8 cellular contexts compared by ENCODE assay signal in genomic region chr11:65478411-65479183, GRCh38. TPM values are rescaled to one million over a fixed set of nuclear protein-coding genes. Genes with fewer than 3 reads are reported as not detected.
DNase-seq lines count a peak whose midpoint lies in the region; ATAC-seq and TF ChIP-seq lines count a peak whose summit lies in the region.

No MANE protein-coding gene starts in this region.

- CTCF ChIA-PET in CD8-positive, alpha-beta T cell (lab: Charles Lee) = interaction anchor here (1.1 to 6.7 kb wide), 8 partner anchors 17 to 62 kb away, joined by 3 to 36 read pairs (median 8); partner anchors contain the start of gene MALAT1

- POLR2A ChIA-PET in CD8-positive, alpha-beta T cell (lab: Charles Lee) = interaction anchor here (1.4 to 12.7 kb wide), 8 partner anchors 9 to 58 kb away, joined by 4 to 506 read pairs (median 18); partner anchors contain the start of genes MALAT1 and NEAT1

- ATAC-seq in CD8-positive, alpha-beta T cell = no peak
- ATAC-seq in psoas muscle = peak; percentile 17 to 41 (median 32)
- ATAC-seq in HG02973 (IDR thresholded peaks at IDR 0.05; ENCODE audit: unreplicated experiment) = no peak
- ATAC-seq in GM19328 (IDR thresholded peaks at IDR 0.05; ENCODE audit: unreplicated experiment) = no peak

- no peaks in the 10 kb centered on the region for H3K36me3 ChIP-seq in CD8-positive, alpha-beta T cell (ENCODE audit: insufficient read depth, low read length)
- H3K36me3 ChIP-seq in SK-N-MC (ENCODE audit: insufficient read depth, low read length) (no peaks in the 10 kb centered on the region), psoas muscle (ENCODE audit: insufficient read depth in 1 of 2, low read depth in 1 of 2) (no peaks in the 10 kb centered on the region)

- peaks cover 8% of the 10 kb centered on the region for H3K4me1 ChIP-seq in CD8-positive, alpha-beta T cell (ENCODE audit: insufficient read depth, low read length)
- H3K4me1 ChIP-seq in psoas muscle = peaks cover 52% of the 10 kb centered on the region

- H3K9me3 ChIP-seq in CD8-positive, alpha-beta T cell (ENCODE audit: low read length) = no peaks in the 10 kb centered on the region
- H3K9me3 ChIP-seq in SK-N-MC (ENCODE audit: low read depth, low read length) = no peaks in the 10 kb centered on the region
- no peaks in the 10 kb centered on the region for H3K9me3 ChIP-seq in psoas muscle

- H3K4me1 Mint-ChIP-seq in CD8-positive, alpha-beta T cell (ENCODE audit: low read depth) = peaks cover 21% of the 10 kb centered on the region

- H3K4me3 ChIP-seq in CD8-positive, alpha-beta T cell (ENCODE audit: low read depth, low read length) = no peak overlapping the region
- H3K4me3 ChIP-seq in SK-N-MC = no peak overlapping the region
- peak overlapping the region; percentile 77 for H3K4me3 ChIP-seq in psoas muscle

- peak overlapping the region; percentile 72 for H3K27ac Mint-ChIP-seq in CD8-positive, alpha-beta T cell

- no peaks in the 10 kb centered on the region for H3K9me3 Mint-ChIP-seq in CD8-positive, alpha-beta T cell

- no peak for DNase-seq in CD8-positive, alpha-beta T cell
- DNase-seq in SK-N-MC (ENCODE audit: low read depth, low spot score) (no peak), head of caudate nucleus (peak in 34 of 42 donors; percentile 21 to 85 (median 65)), psoas muscle (peak; percentile 76 to 88), NCI-H1436 treated with DMSO at 0.1 percent for 48 hours (lab: John Stamatoyannopoulos, UW) (no peak)
- no peak for DNase-seq in effector CD4-positive, alpha-beta T cell

- no peak overlapping the region for H3K27ac ChIP-seq in CD8-positive, alpha-beta T cell (ENCODE audit: low read depth, low read length)
- H3K27ac ChIP-seq in SK-N-MC (0 out of 2 replicates have a peak overlapping the region, but pooled peaks have one; percentile 36), psoas muscle (peak overlapping the region; percentile 99)

- no peak for TF ChIP-seq CTCF in CD8-positive, alpha-beta T cell (IDR thresholded peaks at IDR 0.05)
- TF ChIP-seq CTCF in psoas muscle (IDR thresholded peaks at IDR 0.05) = no peak

- H3K36me3 Mint-ChIP-seq in CD8-positive, alpha-beta T cell = peaks cover 8% of the 10 kb centered on the region

- WGBS in psoas muscle, 3 donors = 25 to 38% (median 31%) methylated on average over 32 to 33 of the region's 33 CpGs

- peak overlapping the region; percentile 37 for H3K4me3 Mint-ChIP-seq in CD8-positive, alpha-beta T cell

- no peak overlapping the region for H3K9ac ChIP-seq in SK-N-MC (ENCODE audit: insufficient read length)

- no peaks in the 10 kb centered on the region for H3K27me3 ChIP-seq in CD8-positive, alpha-beta T cell (ENCODE audit: insufficient read depth, low read length)
- H3K27me3 ChIP-seq in psoas muscle (ENCODE audit: insufficient read depth in 3 of 3, low read length in 2 of 3) = no peaks in the 10 kb centered on the region

- intact Hi-C loops in CD8-positive, alpha-beta T cell (cut with DNase I, micrococcal nuclease) = no loop called here
- intact Hi-C loops in head of caudate nucleus (cut with DNase I) (loop anchor here (5.0 kb wide), 1 partner anchor 56 kb away; the partner anchor contains the start of gene NEAT1), psoas muscle (cut with DNase I) (no loop called here)

- H3K27me3 Mint-ChIP-seq in CD8-positive, alpha-beta T cell (ENCODE audit: low read depth) = no peaks in the 10 kb centered on the region

RNA-seq across cellular contexts. Expression of gene MALAT1, which starts 20.2 kb away (rescaled TPM):
- total RNA-seq in CD8-positive, alpha-beta T cell = over 10,000 TPM; 25,886 to 26,729 TPM
- total RNA-seq in psoas muscle = over 10,000 TPM in 1 of 4 donors, 1,000 to 10,000 TPM in 3; 3,071 to 11,376 (median 4,986) TPM
- polyA plus RNA-seq in psoas muscle = 100 to 1,000 TPM; 102 to 846 (median 299) TPM

RNA-seq across cellular contexts. Expression of gene SCYL1, which starts 46.3 kb away (rescaled TPM):
- total RNA-seq in CD8-positive, alpha-beta T cell = 10 to 100 TPM; 55.8 to 60.4 TPM
- total RNA-seq in psoas muscle = 100 to 1,000 TPM in 1 of 4 donors, 10 to 100 TPM in 3; 77.8 to 106 (median 92.6) TPM
- 10 to 100 TPM; 66.9 to 87.4 (median 79.4) TPM for polyA plus RNA-seq in psoas muscle

RNA-seq across cellular contexts. Expression of gene NEAT1, which starts 56.0 kb away (rescaled TPM):
- 100 to 1,000 TPM; 198 to 201 TPM for total RNA-seq in CD8-positive, alpha-beta T cell
- total RNA-seq in psoas muscle = 1,000 to 10,000 TPM in 1 of 4 donors, 100 to 1,000 TPM in 3; 517 to 1,759 (median 646) TPM
- polyA plus RNA-seq in psoas muscle = 100 to 1,000 TPM; 474 to 758 (median 716) TPM

Comparison
In these comparisons a context has a peak if more than half of its experiments do, and no peak if none do; other contexts are left out.
1. ATAC-seq: peak in psoas muscle (4 of 4); none in CD8-positive, alpha-beta T cell (single experiment), HG02973 (single experiment) and GM19328 (single experiment).
2. DNase-seq: peak in head of caudate nucleus (34 of 42) and psoas muscle (2 of 2); none in CD8-positive, alpha-beta T cell (0 of 7), SK-N-MC (single experiment), NCI-H1436 treated with DMSO at 0.1 percent for 48 hours (single experiment) and effector CD4-positive, alpha-beta T cell (single experiment).